Comparison of ENCODE assay signal across 8 cellular contexts in genomic region chr10:110226555-110226925, GRCh38. TPM values are rescaled to one million over a fixed set of nuclear protein-coding genes. Genes with fewer than 3 reads are reported as not detected.
DNase-seq lines count a peak whose midpoint lies in the region; ATAC-seq and TF ChIP-seq lines count a peak whose summit lies in the region.

No MANE protein-coding gene starts in this region.

- DNase-seq in SHP77 (lab: John Stamatoyannopoulos, UW) (peak; percentile 50 to 76), SHP77 treated with DMSO at 0.1 percent for 48 hours (lab: John Stamatoyannopoulos, UW) (no peak), NCI-H460 (ENCODE audit: extremely low read depth, low read depth) (peak; percentile 86), dermis microvascular lymphatic vessel endothelial cell (ENCODE audit: low read depth in 2 of 2) (peak; percentile 88 to 97), right lobe of liver (peak; percentile 95 to 97 (median 95))
- DNase-seq in activated CD4-positive, alpha-beta T cell treated with anti-CD3 and anti-CD28 coated beads, Interleukin-2, amount 50 U/mL, for 48 hours, result peak; percentile 84 to 86
- DNase-seq in stimulated activated CD4-positive, alpha-beta T cell treated with anti-CD3 and anti-CD28 coated beads, Interleukin-4, amount 100 ng/mL, for 24 hours, result peak; percentile 88

- ATAC-seq in right lobe of liver (peak; percentile 75 to 84 (median 82)), HG03025 (IDR thresholded peaks at IDR 0.05; ENCODE audit: low FRiP score, unreplicated experiment) (no peak)

- H3K27ac ChIP-seq in right lobe of liver, result peak overlapping the region in 1 of 3 donors; percentile 91

- TF ChIP-seq CTCF in right lobe of liver (IDR thresholded peaks at IDR 0.05), result no peak

- H3K27me3 ChIP-seq in right lobe of liver, result no peaks in the 10 kb centered on the region

- H3K36me3 ChIP-seq in right lobe of liver, result peaks cover 0 to 12% (median 0%) of the 10 kb centered on the region in 4 donors

- H3K4me1 ChIP-seq in right lobe of liver, result peaks cover 0 to 4% (median 0%) of the 10 kb centered on the region in 4 donors

- H3K4me3 ChIP-seq in right lobe of liver, result peak overlapping the region; percentile 73 to 81 (median 80)

- H3K9me3 ChIP-seq in right lobe of liver, result no peaks in the 10 kb centered on the region

- TF ChIP-seq POLR2A in right lobe of liver (IDR thresholded peaks at IDR 0.05), result no peak

- intact Hi-C loops in right lobe of liver (cut with DNase I), result loop anchor here in 1 of 2 donors (10.0 kb wide), 1 partner anchor 48 kb away; no protein-coding TSS in a partner anchor

- WGBS in right lobe of liver (ENCODE audit: insufficient coverage, low coverage, low lambda C conversion rate, missing lambda C conversion rate), result 1% methylated on average over 34 of the region's 35 CpGs

RNA-seq across cellular contexts. Expression of gene MXI1, which starts 19.1 kb away (rescaled TPM):
- total RNA-seq in NCI-H460 (2014; rRNA removed; shearing (Covaris generic)), result 34.3 and 34.8 TPM in 2 replicates
- polyA plus RNA-seq in NCI-H460 (2014; cell fraction: nucleus; rRNA removed), result 6.9 and 8.8 TPM in 2 replicates
- 5.3 and 9.6 TPM in 2 replicates for total RNA-seq in dermis microvascular lymphatic vessel endothelial cell
- total RNA-seq in right lobe of liver, result 10 to 100 TPM; 17.1 to 32.6 (median 26.5) TPM
